11 cellular contexts compared by ENCODE assay signal in genomic region chr3:11569156-11569741, GRCh38.
A peak's percentile ranks its signal among the peaks of the same experiment; 100 is the strongest.
DNase-seq lines count a peak whose midpoint lies in the region; ATAC-seq and TF ChIP-seq lines count a peak whose summit lies in the region.
"Had no signal": no experiment of that assay in that cellular context is flagged by ENCODE, and none has a peak within 500 bp of the region (broad histone marks: within the 10 kb centered on the region; RNA-seq: fewer than 3 reads in every experiment).

No MANE protein-coding gene starts in this region.

- no peak for TF ChIP-seq POLR2A in esophagus squamous epithelium (IDR thresholded peaks at IDR 0.05)

- H3K9me2 ChIP-seq in SK-N-SH = no peaks in the 10 kb centered on the region

- CTCF ChIA-PET in AG04449 (lab: Yijun Ruan, JAX) = interaction anchor here (1.4 kb wide), 3 partner anchors 22 to 190 kb away, joined by 3 to 6 read pairs (median 4); no protein-coding TSS in a partner anchor
- CTCF ChIA-PET in SK-N-SH (lab: Yijun Ruan, JAX) = no interaction called here

- no peak for TF ChIP-seq EP300 in SK-N-SH (IDR thresholded peaks at IDR 0.05; ENCODE audit: borderline replicate concordance in 1 of 2, low read depth in 1 of 2, low read length in 1 of 2)

- H3K27ac ChIP-seq in SK-N-SH (ENCODE audit: low read depth in 2 of 2, low read length in 1 of 2) (peak overlapping the region; percentile 67 to 99; a peak in 3 of 4 replicates), esophagus squamous epithelium (peak overlapping the region; percentile 62 to 94 (median 86)), rectal smooth muscle tissue (ENCODE audit: low read depth, low read length) (peak overlapping the region; percentile 85)

- no peak overlapping the region for H2AFZ ChIP-seq in SK-N-SH (ENCODE audit: low read depth)

- peaks cover 90% of the 10 kb centered on the region for H3K79me2 ChIP-seq in SK-N-SH (ENCODE audit: insufficient read depth)

- H3K27me3 ChIP-seq in SK-N-SH (ENCODE audit: insufficient read depth) (no peaks in the 10 kb centered on the region), esophagus squamous epithelium (no peaks in the 10 kb centered on the region), rectal smooth muscle tissue (ENCODE audit: control insufficient read depth, insufficient read depth, low read length) (no peaks in the 10 kb centered on the region)

- peaks cover 25% of the 10 kb centered on the region; the same call in 1 of the 2 replicates for H4K20me1 ChIP-seq in SK-N-SH (ENCODE audit: insufficient read depth)

- peaks cover 33% of the 10 kb centered on the region for H3F3A ChIP-seq in SK-N-SH (replicated peaks; ENCODE audit: insufficient read depth)

- DNase-seq in AG04449 (ENCODE audit: low read depth, low spot score) (no peak), SK-N-SH (no peak), esophagus squamous epithelium (lab: John Stamatoyannopoulos, UW) (no peak), NCI-H526 treated with DMSO at 0.1 percent for 48 hours (lab: John Stamatoyannopoulos, UW) (no peak), globus pallidus (ENCODE audit: low spot score) (no peak), glomerular visceral epithelial cell (ENCODE audit: extremely low spot score) (no peak)
- DNase-seq: activated CD4-positive, alpha-beta T cell treated with anti-CD3 and anti-CD28 coated beads for 4 hours; NCI-H1436 treated with DMSO at 0.1 percent for 48 hours; stimulated activated CD4-positive, alpha-beta T cell treated with anti-CD3 and anti-CD28 coated beads, Interleukin-4, amount 100 ng/mL, for 24 hours had no signal

- H3K9ac ChIP-seq in SK-N-SH (peak overlapping the region; percentile 75), rectal smooth muscle tissue (ENCODE audit: low read length) (no peak overlapping the region)

- intact Hi-C loops in esophagus squamous epithelium (cut with DNase I) = no loop called here

- WGBS in SK-N-SH (ENCODE audit: low lambda C conversion rate) = 89% methylated on average over 8 of the region's 13 CpGs
- WGBS in esophagus squamous epithelium, 2 donors = 75 to 77% methylated on average over 10 to 11 of the region's 13 CpGs

- no peak for ATAC-seq in activated CD4-positive, CD25-positive, alpha-beta regulatory T cell treated with anti-CD3 and anti-CD28 coated beads, Interleukin-2, amount 50 U/mL, for 24 hours

- H3K4me3 ChIP-seq in AG04449 (ENCODE audit: low read depth, low read length) = peak overlapping the region; percentile 53
- H3K4me3 ChIP-seq in SK-N-SH (ENCODE audit: low read depth in 2 of 2, low read length in 1 of 2) = peak overlapping the region in 1 of 2 experiments; percentile 59; a peak in 3 of 4 replicates
- H3K4me3 ChIP-seq in esophagus squamous epithelium = no peak overlapping the region
- H3K4me3 ChIP-seq in rectal smooth muscle tissue (ENCODE audit: low read length) = no peak overlapping the region

- no peak for TF ChIP-seq CTCF in AG04449 (IDR thresholded peaks at IDR 0.05; ENCODE audit: insufficient read depth, low read length, missing control alignments)
- no peak for TF ChIP-seq CTCF in SK-N-SH (IDR thresholded peaks at IDR 0.05)
- no peak for TF ChIP-seq CTCF in esophagus squamous epithelium (IDR thresholded peaks at IDR 0.05)

- H3K36me3 ChIP-seq in SK-N-SH (replicated peaks in 1 of 2; ENCODE audit: control insufficient read depth in 1 of 2, insufficient read depth in 2 of 2, low read length in 1 of 2) (peaks cover 11 to 20% of the 10 kb centered on the region in 2 experiments), esophagus squamous epithelium (peaks cover 0 to 69% (median 4%) of the 10 kb centered on the region in 3 donors), rectal smooth muscle tissue (ENCODE audit: control insufficient read depth, insufficient read depth, low read length) (peaks cover 8% of the 10 kb centered on the region)

- peaks cover 14 to 15% of the 10 kb centered on the region in 2 experiments; a peak in 3 of 4 replicates for H3K4me1 ChIP-seq in SK-N-SH (ENCODE audit: control insufficient read depth in 1 of 2, insufficient read depth in 2 of 2, low read depth in 1 of 2, low read length in 1 of 2)
- peaks cover 21 to 68% (median 25%) of the 10 kb centered on the region in 3 donors for H3K4me1 ChIP-seq in esophagus squamous epithelium
- H3K4me1 ChIP-seq in rectal smooth muscle tissue (ENCODE audit: control insufficient read depth, insufficient read depth, low read length) = peaks cover 13% of the 10 kb centered on the region

- H3K9me3 ChIP-seq in SK-N-SH = no peaks in the 10 kb centered on the region
- no peaks in the 10 kb centered on the region for H3K9me3 ChIP-seq in esophagus squamous epithelium

- POLR2A ChIA-PET in AG04449 (lab: Yijun Ruan, JAX) (interaction anchor here (0.8 to 2.1 kb wide), 7 partner anchors 12 to 149 kb away, joined by 3 to 8 read pairs (median 4); partner anchors contain the start of gene VGLL4), SK-N-SH (lab: Yijun Ruan, JAX) (no interaction called here)

- TF ChIP-seq RAD21 in SK-N-SH (IDR thresholded peaks at IDR 0.05; ENCODE audit: low read length) = no peak

- H3K4me2 ChIP-seq in SK-N-SH = peak overlapping the region; percentile 81

TF ChIP-seq in SK-N-SH, 30 proteins besides CTCF, POLR2A, EP300 and RAD21:
- TF ChIP-seq YY1 (IDR thresholded peaks at IDR 0.05; ENCODE audit: low read depth) (no peak), NRF1 (IDR thresholded peaks at IDR 0.05; ENCODE audit: low read depth, low read length) (no peak), GABPA (IDR thresholded peaks at IDR 0.05; ENCODE audit: low read depth) (no peak), PBX3 (IDR thresholded peaks at IDR 0.05) (no peak), FOSL2 (IDR thresholded peaks at IDR 0.05; ENCODE audit: borderline replicate concordance, low read depth) (no peak), NFIC (IDR thresholded peaks at IDR 0.05; ENCODE audit: borderline replicate concordance) (no peak), TCF12 (IDR thresholded peaks at IDR 0.05) (no peak)
